9 cellular contexts compared by ENCODE assay signal in genomic region chr2:120669121-120669952, GRCh38.
A peak's percentile ranks its signal among the peaks of the same experiment; 100 is the strongest.
DNase-seq lines count a peak whose midpoint lies in the region; ATAC-seq and TF ChIP-seq lines count a peak whose summit lies in the region.
"Had no signal": no experiment of that assay in that cellular context is flagged by ENCODE, and none has a peak within 500 bp of the region (broad histone marks: within the 10 kb centered on the region; RNA-seq: fewer than 3 reads in every experiment).

No MANE protein-coding gene starts in this region.

- CTCF ChIA-PET in AG04449 (lab: Yijun Ruan, JAX): interaction anchor here (0.6 to 20.1 kb wide), 12 partner anchors 8 to 762 kb away, joined by 3 to 576 read pairs (median 4); partner anchors contain the start of gene INHBB

- no peak for DNase-seq in AG04449 (ENCODE audit: low read depth, low spot score)
- DNase-seq in HK-2 (ENCODE audit: unreplicated experiment): peak; percentile 71
- peak; percentile 99 for DNase-seq in SW480 (ENCODE audit: low spot score)
- peak; percentile 74 for DNase-seq in iPS-NIHi11 (ENCODE audit: low spot score)
- DNase-seq in NCI-H1105 treated with DMSO at 0.1 percent for 48 hours (lab: John Stamatoyannopoulos, UW): no peak
- DNase-seq in OCI-M1 (lab: John Stamatoyannopoulos, UW): no peak
- DNase-seq: T-helper 2 cell had no signal

- POLR2A ChIA-PET in AG04449 (lab: Yijun Ruan, JAX): no interaction called here

- H3K4me3 ChIP-seq in AG04449 (ENCODE audit: low read depth, low read length): no peak overlapping the region

- TF ChIP-seq CTCF in AG04449 (IDR thresholded peaks at IDR 0.05; ENCODE audit: insufficient read depth, low read length, missing control alignments): peak; percentile 58

- no peak for ATAC-seq in HG03342 (IDR thresholded peaks at IDR 0.05; ENCODE audit: unreplicated experiment)
- no peak for ATAC-seq in HG03159 (IDR thresholded peaks at IDR 0.05; ENCODE audit: unreplicated experiment)

Comparison
In these comparisons a context has a peak if more than half of its experiments do, and no peak if none do; other contexts are left out.
1. DNase-seq: peak in HK-2 (single experiment), SW480 (single experiment) and iPS-NIHi11 (single experiment); none in AG04449 (single experiment), NCI-H1105 treated with DMSO at 0.1 percent for 48 hours (single experiment) and OCI-M1 (single experiment).